Comparison of ENCODE assay signal across 14 cellular contexts in the genomic region with DNA sequence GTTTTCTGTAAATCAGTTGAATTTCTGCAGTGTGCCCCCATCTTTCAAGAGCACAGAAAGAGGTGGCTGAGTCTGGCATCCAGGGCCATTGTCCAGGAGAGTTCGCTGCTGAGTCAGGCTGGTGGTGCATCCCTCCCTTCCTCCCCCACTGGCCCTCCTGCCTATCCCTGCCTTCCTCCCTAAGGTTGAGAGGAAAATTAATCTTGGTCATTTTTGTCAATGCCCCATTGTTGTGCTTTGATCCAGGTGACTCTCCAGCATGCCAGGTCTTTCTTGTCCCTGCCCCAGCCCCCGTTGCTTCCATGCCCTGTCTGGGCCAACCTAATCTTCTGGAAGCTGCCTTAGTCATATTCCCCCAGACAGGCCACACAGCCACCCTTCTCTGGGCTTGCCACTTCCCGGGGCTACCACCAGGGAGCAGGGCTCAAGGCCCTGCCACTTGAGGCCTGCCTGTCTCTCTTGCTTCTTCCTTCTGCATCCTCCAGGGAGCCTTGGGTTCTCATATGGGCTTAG. TPM values are rescaled to one million over a fixed set of nuclear protein-coding genes. Genes with fewer than 3 reads are reported as not detected.
DNase-seq lines count a peak whose midpoint lies in the region; ATAC-seq, FAIRE-seq and TF ChIP-seq lines count a peak whose summit lies in the region.
"Had no signal": no experiment of that assay in that cellular context is flagged by ENCODE, and none has a peak within 500 bp of the region (broad histone marks: within the 10 kb centered on the region; RNA-seq: fewer than 3 reads in every experiment).

No MANE protein-coding gene starts in this region.

- no peaks in the 10 kb centered on the region for H3K79me2 ChIP-seq in neural progenitor cell (ENCODE audit: low read depth)

- peaks cover 2% of the 10 kb centered on the region for H3K4me1 ChIP-seq in neural progenitor cell

- no peak overlapping the region for H3K27ac Mint-ChIP-seq in neural progenitor cell
- H3K27ac Mint-ChIP-seq: activated naive CD8-positive, alpha-beta T cell treated with anti-CD3 and anti-CD28 coated beads for 36 hours had no signal

- TF ChIP-seq CTCF in LNCAP (IDR thresholded peaks at IDR 0.05) (peak; percentile 39), cardiac fibroblast (IDR thresholded peaks at IDR 0.05; ENCODE audit: low read depth, low read length) (peak; percentile 28), neural progenitor cell (IDR thresholded peaks at IDR 0.05) (peak; percentile 30)

- DNase-seq in DMS 273 (lab: John Stamatoyannopoulos, UW; ENCODE audit: unreplicated experiment) (peak; percentile 12), DMS 273 treated with DMSO at 0.1 percent for 48 hours (lab: John Stamatoyannopoulos, UW) (no peak), cardiac fibroblast (ENCODE audit: low read depth in 2 of 2) (no peak), neural progenitor cell (ENCODE audit: low spot score) (peak; percentile 28), HTR-8/SVneo (ENCODE audit: insufficient read length, low spot score) (no peak), SHP77 (lab: John Stamatoyannopoulos, UW) (no peak)
- DNase-seq: activated naive CD8-positive, alpha-beta T cell treated with anti-CD3 and anti-CD28 coated beads for 36 hours; GOT3; midbrain had no signal

- FAIRE-seq in HTR-8/SVneo (lab: Jason Lieb, UNC): no peak

- no peak overlapping the region for H3K4me3 Mint-ChIP-seq in neural progenitor cell
- H3K4me3 Mint-ChIP-seq: activated naive CD8-positive, alpha-beta T cell treated with anti-CD3 and anti-CD28 coated beads for 36 hours had no signal

- ATAC-seq in GM19324 (IDR thresholded peaks at IDR 0.05; ENCODE audit: low FRiP score, unreplicated experiment): no peak

- H3K36me3 ChIP-seq in neural progenitor cell: no peaks in the 10 kb centered on the region

- H3K36me3 Mint-ChIP-seq in neural progenitor cell: no peaks in the 10 kb centered on the region
- H3K36me3 Mint-ChIP-seq: activated naive CD8-positive, alpha-beta T cell treated with anti-CD3 and anti-CD28 coated beads for 36 hours had no signal

- H3F3A ChIP-seq in neural progenitor cell (ENCODE audit: low read depth): no peaks in the 10 kb centered on the region

- H3K4me1 Mint-ChIP-seq in neural progenitor cell: peaks cover 10% of the 10 kb centered on the region
- H3K4me1 Mint-ChIP-seq: activated naive CD8-positive, alpha-beta T cell treated with anti-CD3 and anti-CD28 coated beads for 36 hours had no signal

- no peaks in the 10 kb centered on the region for H3K9me3 ChIP-seq in neural progenitor cell (ENCODE audit: low read depth)

- no peaks in the 10 kb centered on the region for H3K9me3 Mint-ChIP-seq in neural progenitor cell
- H3K9me3 Mint-ChIP-seq: activated naive CD8-positive, alpha-beta T cell treated with anti-CD3 and anti-CD28 coated beads for 36 hours had no signal

- peaks cover 16% of the 10 kb centered on the region for H3K27me3 Mint-ChIP-seq in neural progenitor cell (ENCODE audit: insufficient read depth, low read depth)
- H3K27me3 Mint-ChIP-seq: activated naive CD8-positive, alpha-beta T cell treated with anti-CD3 and anti-CD28 coated beads for 36 hours had no signal

- H3K27me3 ChIP-seq in neural progenitor cell: no peaks in the 10 kb centered on the region

- H4K20me1 ChIP-seq in neural progenitor cell (ENCODE audit: low read depth): no peaks in the 10 kb centered on the region

- no peak overlapping the region for H3K27ac ChIP-seq in neural progenitor cell

- H3K9ac ChIP-seq in neural progenitor cell: no peak overlapping the region

- H3K4me2 ChIP-seq in neural progenitor cell: no peak overlapping the region

- H3K4me3 ChIP-seq in cardiac fibroblast (replicated peaks in 1 of 2; ENCODE audit: low read depth in 2 of 2, low read length in 2 of 2): no peak overlapping the region
- no peak overlapping the region for H3K4me3 ChIP-seq in neural progenitor cell

- no peak overlapping the region for H2AFZ ChIP-seq in neural progenitor cell (replicated peaks)

RNA-seq across cellular contexts. Expression of a gene that starts 26.6 kb away (rescaled TPM):
- total RNA-seq in neural progenitor cell (ENCODE audit: low replicate concordance): 0.12 TPM in 1 of 2 replicates, not detected in the other
- total RNA-seq: A172; activated naive CD8-positive, alpha-beta T cell treated with anti-CD3 and anti-CD28 coated beads for 36 hours; endothelial cell of umbilical vein; NCI-H460 had no signal

RNA-seq across cellular contexts. Expression of a gene that starts 41.5 kb away (rescaled TPM):
- total RNA-seq in neural progenitor cell (ENCODE audit: low replicate concordance): not detected in 2 replicates
- total RNA-seq: A172; activated naive CD8-positive, alpha-beta T cell treated with anti-CD3 and anti-CD28 coated beads for 36 hours; endothelial cell of umbilical vein; NCI-H460 had no signal

Comparison
In these comparisons a context has a peak if more than half of its experiments do, and no peak if none do; other contexts are left out.
1. DNase-seq: peak in DMS 273 (single experiment) and neural progenitor cell (single experiment); none in DMS 273 treated with DMSO at 0.1 percent for 48 hours (single experiment), cardiac fibroblast (0 of 2), HTR-8/SVneo (single experiment) and SHP77 (0 of 2).
2. Peak in every context shown above with its lines, with median percentiles within 50 percentile points of each other: CTCF ChIP-seq.